8 cellular contexts compared by ENCODE assay signal in the genomic region with DNA sequence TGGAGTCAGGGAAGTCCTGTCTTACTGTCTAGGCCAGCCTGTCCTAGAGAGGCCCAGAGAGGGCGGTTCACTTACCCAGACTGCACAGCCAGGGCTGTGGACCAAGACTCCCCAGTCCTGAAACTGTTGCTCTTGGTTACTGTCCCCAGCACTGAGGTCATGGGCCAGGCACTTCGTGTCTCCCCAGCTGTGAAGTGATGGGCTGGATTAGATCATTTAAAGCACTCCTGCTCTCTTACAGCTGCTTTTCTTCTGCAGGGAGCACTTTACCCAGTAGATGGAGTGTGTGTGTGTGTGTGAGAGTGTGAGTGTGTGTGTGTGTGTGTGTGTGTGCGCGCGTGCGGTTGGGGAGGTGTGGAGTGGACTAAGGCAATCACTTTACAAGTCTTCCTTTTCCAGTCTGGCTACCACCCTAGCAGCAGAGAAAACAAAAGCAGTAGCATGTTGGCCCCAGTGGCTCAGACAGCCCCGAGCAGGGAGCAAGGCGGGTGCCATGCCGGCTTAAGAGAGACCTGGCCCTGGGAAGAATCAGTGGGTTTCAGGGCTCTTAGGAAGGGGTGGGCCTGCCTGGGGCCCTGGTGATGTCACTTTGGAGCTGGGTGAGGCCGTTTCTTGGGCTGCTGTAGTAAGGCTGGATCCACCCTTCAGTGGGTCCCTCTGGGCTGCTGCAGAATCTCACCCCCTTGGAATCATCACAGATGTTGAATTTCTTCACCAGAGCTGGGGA. TPM values are rescaled to one million over a fixed set of nuclear protein-coding genes. Genes with fewer than 3 reads are reported as not detected.
A peak's percentile ranks its signal among the peaks of the same experiment; 100 is the strongest.
DNase-seq lines count a peak whose midpoint lies in the region; ATAC-seq and TF ChIP-seq lines count a peak whose summit lies in the region.

No MANE protein-coding gene starts in this region.

- peaks cover 10% of the 10 kb centered on the region for H3F3A ChIP-seq in Loucy (ENCODE audit: low read depth)

- H3K27me3 Mint-ChIP-seq in chondrocyte (ENCODE audit: low read depth) = no peaks in the 10 kb centered on the region

- no peaks in the 10 kb centered on the region for H3K9me3 Mint-ChIP-seq in chondrocyte (ENCODE audit: low read depth)

- H3K9ac ChIP-seq in Loucy (ENCODE audit: low read depth, low read length, poor library complexity, severe bottlenecking) = peak overlapping the region; percentile 80

- DNase-seq in EL (peak; percentile 59), chondrocyte (ENCODE audit: low spot score) (no peak), AML-193 (lab: John Stamatoyannopoulos, UW) (no peak), cerebellar nuclear complex (lab: John Stamatoyannopoulos, UW) (no peak)
- DNase-seq in activated effector memory CD4-positive, alpha-beta T cell treated with anti-CD3 and anti-CD28 coated beads, Interleukin-2, amount 50 U/mL, for 16 hours = no peak

- TF ChIP-seq CTCF in Loucy (conservative IDR thresholded peaks at IDR 0.05; ENCODE audit: low read length) (peak; percentile 60), chondrocyte (IDR thresholded peaks at IDR 0.05) (peak; percentile 66)

- H3K4me2 ChIP-seq in Loucy (ENCODE audit: low read depth, low read length, poor library complexity, severe bottlenecking) = peak overlapping the region; percentile 100

- no peak for ATAC-seq in GM18868 (IDR thresholded peaks at IDR 0.05; ENCODE audit: unreplicated experiment)

- H3K4me1 Mint-ChIP-seq in chondrocyte (ENCODE audit: low read depth) = peaks cover 65% of the 10 kb centered on the region

- H3K9me3 ChIP-seq in Loucy (ENCODE audit: insufficient read depth, low read depth, low read length) (no peaks in the 10 kb centered on the region), muscle layer of duodenum (ENCODE audit: control insufficient read depth in 1 of 2, low read length in 2 of 2) (no peaks in the 10 kb centered on the region)

- H2AFZ ChIP-seq in Loucy (ENCODE audit: low read length) = no peak overlapping the region

- no peaks in the 10 kb centered on the region for H3K9me2 ChIP-seq in Loucy (replicated peaks; ENCODE audit: low read depth, low read length)

- peaks cover 56% of the 10 kb centered on the region for H4K20me1 ChIP-seq in Loucy (ENCODE audit: insufficient read depth, low read length, poor library complexity, severe bottlenecking)

- no peak overlapping the region for H3K4me3 Mint-ChIP-seq in chondrocyte (ENCODE audit: unreplicated experiment)

- H3K27ac Mint-ChIP-seq in chondrocyte (ENCODE audit: unreplicated experiment) = no peak overlapping the region

- H3K79me2 ChIP-seq in Loucy (ENCODE audit: insufficient read depth, low read length) = peaks cover 67% of the 10 kb centered on the region

- peak overlapping the region; percentile 82 for H3K27ac ChIP-seq in muscle layer of duodenum (ENCODE audit: low read length)

- peaks cover 24% of the 10 kb centered on the region for H3K36me3 Mint-ChIP-seq in chondrocyte (ENCODE audit: low read depth)

- H3K27me3 ChIP-seq in Loucy (ENCODE audit: insufficient read depth, low read length, poor library complexity, severe bottlenecking) = no peaks in the 10 kb centered on the region
- H3K27me3 ChIP-seq in muscle layer of duodenum (ENCODE audit: low read depth, low read length) = peaks cover 8% of the 10 kb centered on the region

- H3K36me3 ChIP-seq in Loucy (ENCODE audit: insufficient read depth, low read length) = no peaks in the 10 kb centered on the region
- no peaks in the 10 kb centered on the region for H3K36me3 ChIP-seq in muscle layer of duodenum (ENCODE audit: control insufficient read depth in 1 of 2, insufficient read depth in 2 of 2, low read length in 2 of 2)

- H3K4me3 ChIP-seq in Loucy (ENCODE audit: low read length, poor library complexity, severe bottlenecking) = peak overlapping the region; percentile 96
- H3K4me3 ChIP-seq in muscle layer of duodenum (ENCODE audit: low read depth in 1 of 2, low read length in 2 of 2) = peak overlapping the region; percentile 74 to 88

- H3K4me1 ChIP-seq in Loucy (ENCODE audit: insufficient read depth, low read length, poor library complexity, severe bottlenecking) = peaks cover 52% of the 10 kb centered on the region
- H3K4me1 ChIP-seq in muscle layer of duodenum (ENCODE audit: control insufficient read depth in 1 of 2, insufficient read depth in 2 of 2, low read length in 2 of 2) = peaks cover 15 to 33% of the 10 kb centered on the region in 2 donors

RNA-seq across cellular contexts. Expression of a gene that starts 2.4 kb away (rescaled TPM):
- total RNA-seq in chondrocyte = 164 to 184 TPM (median 173 TPM) in 3 replicates
